In genomic region chr4:170111100-170111499, GRCh38 we compare ENCODE assay signal across 24 cellular contexts. TPM values are rescaled to one million over a fixed set of nuclear protein-coding genes. Genes with fewer than 3 reads are reported as not detected.
"Had no signal": no experiment of that assay in that cellular context is flagged by ENCODE, and none has a peak within 500 bp of the region (broad histone marks: within the 10 kb centered on the region; RNA-seq: fewer than 3 reads in every experiment).

No MANE protein-coding gene starts in this region.

- H3K36me3 Mint-ChIP-seq: activated naive CD4-positive, alpha-beta T cell treated with anti-CD3 and anti-CD28 coated beads, Interleukin-2, amount 50 U/mL, for 72 hours; natural killer cell treated with Interleukin-12 subunit alpha and Interleukin-12 subunit beta and Interleukin-15 and Interleukin-18, amount 100 ng/mL, for 72 hours had no signal

- H2AFZ ChIP-seq: hepatocyte had no signal

- ATAC-seq: activated naive CD4-positive, alpha-beta T cell treated with anti-CD3 and anti-CD28 coated beads, Interleukin-2, amount 50 U/mL, for 72 hours; activated T-helper 17 cell treated with anti-CD3 and anti-CD28 coated beads, Interleukin-2, amount 50 U/mL, for 72 hours; gastrocnemius medialis; mucosa of descending colon; natural killer cell treated with Interleukin-12 subunit alpha and Interleukin-12 subunit beta and Interleukin-15 and Interleukin-18, amount 100 ng/mL, for 72 hours; right lobe of liver had no signal

- H3K4me3 ChIP-seq: gastrocnemius medialis, hepatocyte, left ventricle myocardium inferior, lung, mucosa of descending colon, right lobe of liver, tibial nerve had no signal

- H3K27ac Mint-ChIP-seq: activated CD4-positive, alpha-beta memory T cell treated with anti-CD3 and anti-CD28 coated beads, Interleukin-2, amount 10 ng/mL, durations not matched to agents 7 days and 5 days; activated CD4-positive, alpha-beta T cell treated with anti-CD3 and anti-CD28 coated beads, Interleukin-2, amount 10 ng/mL, durations not matched to agents 7 days and 5 days; activated naive CD4-positive, alpha-beta T cell treated with anti-CD3 and anti-CD28 coated beads, Interleukin-2, amount 50 U/mL, for 72 hours; activated T-cell treated with anti-CD3 and anti-CD28 coated beads, Interleukin-2, amount 50 U/mL, for 24 hours; activated T-helper 17 cell treated with anti-CD3 and anti-CD28 coated beads, Interleukin-2, amount 50 U/mL, for 72 hours; natural killer cell treated with Interleukin-12 subunit alpha and Interleukin-12 subunit beta and Interleukin-15 and Interleukin-18, amount 100 ng/mL, for 72 hours had no signal

- H3K36me3 ChIP-seq: gastrocnemius medialis, left ventricle myocardium inferior, neutrophil, right lobe of liver, tibial nerve had no signal

- H3K4me3 Mint-ChIP-seq: activated CD4-positive, alpha-beta memory T cell treated with anti-CD3 and anti-CD28 coated beads, Interleukin-2, amount 10 ng/mL, durations not matched to agents 7 days and 5 days; activated CD4-positive, alpha-beta T cell treated with anti-CD3 and anti-CD28 coated beads, Interleukin-2, amount 10 ng/mL, durations not matched to agents 7 days and 5 days; activated T-cell treated with anti-CD3 and anti-CD28 coated beads, Interleukin-2, amount 50 U/mL, for 24 hours; activated T-helper 17 cell treated with anti-CD3 and anti-CD28 coated beads, Interleukin-2, amount 50 U/mL, for 72 hours; central memory CD8-positive, alpha-beta T cell; natural killer cell treated with Interleukin-12 subunit alpha and Interleukin-12 subunit beta and Interleukin-15 and Interleukin-18, amount 100 ng/mL, for 72 hours had no signal

- H3K9me3 Mint-ChIP-seq: activated CD4-positive, alpha-beta memory T cell treated with anti-CD3 and anti-CD28 coated beads, Interleukin-2, amount 10 ng/mL, durations not matched to agents 7 days and 5 days; activated CD4-positive, alpha-beta T cell treated with anti-CD3 and anti-CD28 coated beads, Interleukin-2, amount 10 ng/mL, durations not matched to agents 7 days and 5 days; activated naive CD4-positive, alpha-beta T cell treated with anti-CD3 and anti-CD28 coated beads, Interleukin-2, amount 50 U/mL, for 72 hours; activated T-cell treated with anti-CD3 and anti-CD28 coated beads, Interleukin-2, amount 50 U/mL, for 24 hours; activated T-helper 17 cell treated with anti-CD3 and anti-CD28 coated beads, Interleukin-2, amount 50 U/mL, for 72 hours; central memory CD8-positive, alpha-beta T cell; natural killer cell treated with Interleukin-12 subunit alpha and Interleukin-12 subunit beta and Interleukin-15 and Interleukin-18, amount 100 ng/mL, for 72 hours had no signal

- H3K4me1 Mint-ChIP-seq: activated CD4-positive, alpha-beta memory T cell treated with anti-CD3 and anti-CD28 coated beads, Interleukin-2, amount 10 ng/mL, durations not matched to agents 7 days and 5 days; activated CD4-positive, alpha-beta T cell treated with anti-CD3 and anti-CD28 coated beads, Interleukin-2, amount 10 ng/mL, durations not matched to agents 7 days and 5 days; activated T-helper 17 cell treated with anti-CD3 and anti-CD28 coated beads, Interleukin-2, amount 50 U/mL, for 72 hours; central memory CD8-positive, alpha-beta T cell had no signal

- H3K79me2 ChIP-seq: hepatocyte had no signal

- DNase-seq: activated CD4-positive, alpha-beta memory T cell treated with anti-CD3 and anti-CD28 coated beads, Interleukin-2, amount 10 ng/mL, durations not matched to agents 7 days and 5 days; activated CD4-positive, alpha-beta T cell treated with anti-CD3 and anti-CD28 coated beads for 1 hour; activated CD4-positive, alpha-beta T cell treated with anti-CD3 and anti-CD28 coated beads, Interleukin-2, amount 10 ng/mL, durations not matched to agents 7 days and 5 days; activated CD8-positive, alpha-beta memory T cell treated with anti-CD3 and anti-CD28 coated beads, Interleukin-2, amount 50 U/mL, for 48 hours; activated gamma-delta T cell treated with Interleukin-2 at 50 U/mL for 16 hours; activated T-cell treated with anti-CD3 and anti-CD28 coated beads, Interleukin-2, amount 50 U/mL, for 24 hours; dermis blood vessel endothelial cell; effector CD8-positive, alpha-beta T cell; gastrocnemius medialis; islet precursor cell; left ventricle myocardium inferior; mucosa of descending colon; right lobe of liver; stimulated activated CD4-positive, alpha-beta T cell treated with anti-CD3 and anti-CD28 coated beads, Interleukin-2, amount 100 ng/mL, for 48 hours; stimulated activated naive CD4-positive, alpha-beta T cell treated with Interleukin-2 at 50 U/mL for 16 hours; T1000 had no signal

- H3K27ac ChIP-seq: gastrocnemius medialis, hepatocyte, left ventricle myocardium inferior, neutrophil, right lobe of liver, tibial nerve had no signal

- H3K4me1 ChIP-seq: gastrocnemius medialis, left ventricle myocardium inferior, right lobe of liver, tibial nerve had no signal

- H3K27me3 ChIP-seq: hepatocyte, right lobe of liver, tibial nerve had no signal

- H3K9me3 ChIP-seq: gastrocnemius medialis, left ventricle myocardium inferior, mucosa of descending colon, neutrophil, right lobe of liver, tibial nerve had no signal

RNA-seq across cellular contexts. Expression of gene AADAT, which starts 21.3 kb away (rescaled TPM):
- total RNA-seq: activated CD4-positive, alpha-beta memory T cell treated with anti-CD3 and anti-CD28 coated beads, Interleukin-2, amount 10 ng/mL, durations not matched to agents 7 days and 5 days; activated CD4-positive, alpha-beta T cell treated with anti-CD3 and anti-CD28 coated beads, Interleukin-2, amount 10 ng/mL, durations not matched to agents 7 days and 5 days; activated naive CD4-positive, alpha-beta T cell treated with anti-CD3 and anti-CD28 coated beads, Interleukin-2, amount 50 U/mL, for 72 hours; activated T-helper 17 cell treated with anti-CD3 and anti-CD28 coated beads, Interleukin-2, amount 50 U/mL, for 72 hours; natural killer cell treated with Interleukin-12 subunit alpha and Interleukin-12 subunit beta and Interleukin-15 and Interleukin-18, amount 100 ng/mL, for 72 hours had no signal
